In genomic region chr11:26377619-26378018, GRCh38 we compare ENCODE assay signal across 4 cellular contexts.
TF ChIP-seq lines count a peak whose summit lies in the region.

No MANE protein-coding gene starts in this region.

TF ChIP-seq in SK-N-SH treated with all-trans-retinoic acid at 6 μM for 48 hours, 23 proteins besides CTCF, POLR2A, EP300 and RAD21 (continued from another document):
- 0 out of 2 replicates have a peak, but pooled peaks have one; percentile 33 for TF ChIP-seq TOX (CRISPR knock-in tag; IDR thresholded peaks at IDR 0.05; ENCODE audit: borderline replicate concordance)

TF ChIP-seq in SK-N-SH, 30 proteins besides CTCF, POLR2A, EP300 and RAD21 (continued from another document):
- TF ChIP-seq MEF2A (IDR thresholded peaks at IDR 0.05; ENCODE audit: borderline replicate concordance, low read depth) (no peak), FOXM1 (IDR thresholded peaks at IDR 0.05; ENCODE audit: low read depth) (no peak), FOXJ3 (CRISPR knock-in tag; IDR thresholded peaks at IDR 0.05) (no peak), JUND (IDR thresholded peaks at IDR 0.05) (no peak), NRF1 (IDR thresholded peaks at IDR 0.05; ENCODE audit: low read depth, low read length) (no peak), IRF3 (IDR thresholded peaks at IDR 0.05; ENCODE audit: low read depth, low read length) (no peak), PBX3 (IDR thresholded peaks at IDR 0.05) (no peak)

TF ChIP-seq in HEK293, 187 proteins besides CTCF, POLR2A, EP300 and RAD21 (continued from another document):
- TF ChIP-seq TRIM28 (IDR thresholded peaks at IDR 0.05; ENCODE audit: borderline replicate concordance, low read length) = peak; percentile 96
- TF ChIP-seq ZNF670 (tag by site-specific recombination; IDR thresholded peaks at IDR 0.05; ENCODE audit: low read depth) = no peak
- TF ChIP-seq ZNF596 (tag by site-specific recombination; IDR thresholded peaks at IDR 0.05) = no peak
- TF ChIP-seq KLF8 (tag by site-specific recombination; IDR thresholded peaks at IDR 0.05) = no peak
- peak; percentile 85 for TF ChIP-seq SETDB1 (IDR thresholded peaks at IDR 0.05; ENCODE audit: insufficient read length, low read length)
- no peak for TF ChIP-seq PRDM4 (tag by site-specific recombination; IDR thresholded peaks at IDR 0.05)
- no peak for TF ChIP-seq ZSCAN23 (tag by site-specific recombination; IDR thresholded peaks at IDR 0.05)
- TF ChIP-seq ZNF558 (tag by site-specific recombination; IDR thresholded peaks at IDR 0.05) = peak; percentile 30; the same call in 1 of the 2 replicates

TF ChIP-seq in GM12878, 131 proteins besides CTCF, POLR2A, EP300 and RAD21:
- no peak for TF ChIP-seq NKRF (conservative IDR thresholded peaks at IDR 0.05)
- peak; percentile 88; the same call in 1 of the 2 replicates for TF ChIP-seq CBX5 (IDR thresholded peaks at IDR 0.05; ENCODE audit: low read depth)
